Comparison of ENCODE assay signal across 2 cellular contexts in the genomic region with DNA sequence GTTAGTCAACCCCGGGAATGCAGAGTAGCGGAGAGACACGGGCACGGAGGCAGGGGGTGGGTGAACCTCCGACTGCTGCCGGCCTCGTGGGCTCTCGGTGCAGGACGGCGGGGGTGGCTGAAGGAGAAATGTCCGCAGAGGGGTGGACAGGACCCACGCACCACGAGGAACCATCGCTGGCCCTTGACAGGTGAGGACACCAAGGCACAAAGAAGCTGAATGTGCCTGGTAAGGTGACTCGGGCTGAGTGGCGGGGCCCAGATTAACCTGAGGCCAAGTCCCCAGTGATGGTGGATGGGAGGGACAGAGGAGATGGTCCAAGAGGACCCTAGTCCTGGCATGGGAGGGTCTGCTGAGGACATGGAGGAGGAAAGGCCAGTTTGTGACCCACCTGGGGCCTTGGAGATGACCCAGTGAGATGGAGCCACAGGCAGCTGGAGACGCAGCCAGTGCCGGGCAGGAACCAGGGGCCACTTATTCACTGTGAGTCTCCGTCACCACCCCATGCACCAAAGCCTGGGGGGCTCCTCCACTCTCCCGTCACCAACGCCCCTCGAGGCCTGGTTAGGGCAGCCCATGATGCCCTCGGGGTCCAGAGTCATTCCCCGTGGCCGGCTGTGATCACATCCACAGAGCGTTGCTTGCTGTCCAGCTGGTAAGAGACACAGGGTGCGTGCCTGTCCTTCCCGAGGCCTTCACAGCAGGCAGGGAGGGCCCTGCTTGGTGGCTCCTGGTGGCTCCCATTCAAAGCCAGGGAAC.
TF ChIP-seq lines count a peak whose summit lies in the region.

No MANE protein-coding gene starts in this region.

TF ChIP-seq in H1, 55 proteins besides CTCF, POLR2A, EP300 and RAD21 (continues in another document):
- TF ChIP-seq POU5F1 (IDR thresholded peaks at IDR 0.05; ENCODE audit: low read depth, low read length) (no peak), HDAC2 (IDR thresholded peaks at IDR 0.05; ENCODE audit: borderline replicate concordance in 1 of 2, low read depth in 2 of 2, low read length in 2 of 2) (no peak), YY1 (IDR thresholded peaks at IDR 0.05; ENCODE audit: low read depth, low read length) (no peak), SAP30 (IDR thresholded peaks at IDR 0.05; ENCODE audit: insufficient read depth, insufficient replicate concordance, low read length) (no peak), HDAC6 (IDR thresholded peaks at IDR 0.05; ENCODE audit: low read depth, low read length) (no peak), ZNF274 (IDR thresholded peaks at IDR 0.05; ENCODE audit: borderline replicate concordance, extremely low read depth, low read length) (no peak), KDM1A (IDR thresholded peaks at IDR 0.05; ENCODE audit: borderline replicate concordance, low read length) (no peak), ASH2L (IDR thresholded peaks at IDR 0.05; ENCODE audit: low read length) (no peak), MAFK (IDR thresholded peaks at IDR 0.05; ENCODE audit: low read depth, low read length) (no peak), JUND (IDR thresholded peaks at IDR 0.05; ENCODE audit: low read length) (no peak), CEBPB (IDR thresholded peaks at IDR 0.05; ENCODE audit: low read depth, low read length) (no peak), EZH2 (IDR thresholded peaks at IDR 0.05; ENCODE audit: low read depth, low read length, severe bottlenecking) (no peak), BCL11A (IDR thresholded peaks at IDR 0.05; ENCODE audit: low read depth in 2 of 2, low read length in 2 of 2) (no peak)
- TF ChIP-seq, protein P1, sequence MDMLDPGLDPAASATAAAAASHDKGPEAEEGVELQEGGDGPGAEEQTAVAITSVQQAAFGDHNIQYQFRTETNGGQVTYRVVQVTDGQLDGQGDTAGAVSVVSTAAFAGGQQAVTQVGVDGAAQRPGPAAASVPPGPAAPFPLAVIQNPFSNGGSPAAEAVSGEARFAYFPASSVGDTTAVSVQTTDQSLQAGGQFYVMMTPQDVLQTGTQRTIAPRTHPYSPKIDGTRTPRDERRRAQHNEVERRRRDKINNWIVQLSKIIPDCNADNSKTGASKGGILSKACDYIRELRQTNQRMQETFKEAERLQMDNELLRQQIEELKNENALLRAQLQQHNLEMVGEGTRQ (IDR thresholded peaks at IDR 0.05; ENCODE audit: low read length): no peak
- TF ChIP-seq, protein P2, sequence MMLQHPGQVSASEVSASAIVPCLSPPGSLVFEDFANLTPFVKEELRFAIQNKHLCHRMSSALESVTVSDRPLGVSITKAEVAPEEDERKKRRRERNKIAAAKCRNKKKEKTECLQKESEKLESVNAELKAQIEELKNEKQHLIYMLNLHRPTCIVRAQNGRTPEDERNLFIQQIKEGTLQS (IDR thresholded peaks at IDR 0.05; ENCODE audit: insufficient read depth, low read depth, low read length): no peak

TF ChIP-seq in HepG2, 621 proteins besides CTCF, POLR2A, EP300 and RAD21:
- no peak for TF ChIP-seq REPIN1 (CRISPR knock-in tag; IDR thresholded peaks at IDR 0.05; ENCODE audit: borderline replicate concordance, low read depth)
- no peak for TF ChIP-seq ZNF780A (CRISPR knock-in tag; IDR thresholded peaks at IDR 0.05)
- TF ChIP-seq ZSCAN12 (CRISPR knock-in tag; IDR thresholded peaks at IDR 0.05): no peak
- TF ChIP-seq JUND (CRISPR knock-in tag; IDR thresholded peaks at IDR 0.05): no peak
TF ChIP-seq in HepG2: peak in this region for 0.
